Comparison of ENCODE assay signal across 1 cellular context in genomic region chr9:96388144-96388543, GRCh38.
TF ChIP-seq lines count a peak whose summit lies in the region.

No MANE protein-coding gene starts in this region.

TF ChIP-seq in HepG2, 621 proteins besides CTCF, POLR2A, EP300 and RAD21:
- TF ChIP-seq ZNF598 (CRISPR knock-in tag; IDR thresholded peaks at IDR 0.05; ENCODE audit: borderline replicate concordance) (no peak), RBM22 (optimal IDR thresholded peaks at IDR 0.05; ENCODE audit: low read length) (peak; percentile 32), KDM5A (IDR thresholded peaks at IDR 0.05; ENCODE audit: borderline replicate concordance, low read length) (no peak), ZNF512 (CRISPR knock-in tag; IDR thresholded peaks at IDR 0.05) (no peak), CEBPB (IDR thresholded peaks at IDR 0.05; ENCODE audit: borderline replicate concordance, low read depth, low read length) (peak; percentile 63)
- TF ChIP-seq, protein P1, sequence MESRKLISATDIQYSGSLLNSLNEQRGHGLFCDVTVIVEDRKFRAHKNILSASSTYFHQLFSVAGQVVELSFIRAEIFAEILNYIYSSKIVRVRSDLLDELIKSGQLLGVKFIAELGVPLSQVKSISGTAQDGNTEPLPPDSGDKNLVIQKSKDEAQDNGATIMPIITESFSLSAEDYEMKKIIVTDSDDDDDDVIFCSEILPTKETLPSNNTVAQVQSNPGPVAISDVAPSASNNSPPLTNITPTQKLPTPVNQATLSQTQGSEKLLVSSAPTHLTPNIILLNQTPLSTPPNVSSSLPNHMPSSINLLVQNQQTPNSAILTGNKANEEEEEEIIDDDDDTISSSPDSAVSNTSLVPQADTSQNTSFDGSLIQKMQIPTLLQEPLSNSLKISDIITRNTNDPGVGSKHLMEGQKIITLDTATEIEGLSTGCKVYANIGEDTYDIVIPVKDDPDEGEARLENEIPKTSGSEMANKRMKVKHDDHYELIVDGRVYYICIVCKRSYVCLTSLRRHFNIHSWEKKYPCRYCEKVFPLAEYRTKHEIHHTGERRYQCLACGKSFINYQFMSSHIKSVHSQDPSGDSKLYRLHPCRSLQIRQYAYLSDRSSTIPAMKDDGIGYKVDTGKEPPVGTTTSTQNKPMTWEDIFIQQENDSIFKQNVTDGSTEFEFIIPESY (CRISPR knock-in tag; IDR thresholded peaks at IDR 0.05): peak; percentile 86
- TF ChIP-seq, protein P2, sequence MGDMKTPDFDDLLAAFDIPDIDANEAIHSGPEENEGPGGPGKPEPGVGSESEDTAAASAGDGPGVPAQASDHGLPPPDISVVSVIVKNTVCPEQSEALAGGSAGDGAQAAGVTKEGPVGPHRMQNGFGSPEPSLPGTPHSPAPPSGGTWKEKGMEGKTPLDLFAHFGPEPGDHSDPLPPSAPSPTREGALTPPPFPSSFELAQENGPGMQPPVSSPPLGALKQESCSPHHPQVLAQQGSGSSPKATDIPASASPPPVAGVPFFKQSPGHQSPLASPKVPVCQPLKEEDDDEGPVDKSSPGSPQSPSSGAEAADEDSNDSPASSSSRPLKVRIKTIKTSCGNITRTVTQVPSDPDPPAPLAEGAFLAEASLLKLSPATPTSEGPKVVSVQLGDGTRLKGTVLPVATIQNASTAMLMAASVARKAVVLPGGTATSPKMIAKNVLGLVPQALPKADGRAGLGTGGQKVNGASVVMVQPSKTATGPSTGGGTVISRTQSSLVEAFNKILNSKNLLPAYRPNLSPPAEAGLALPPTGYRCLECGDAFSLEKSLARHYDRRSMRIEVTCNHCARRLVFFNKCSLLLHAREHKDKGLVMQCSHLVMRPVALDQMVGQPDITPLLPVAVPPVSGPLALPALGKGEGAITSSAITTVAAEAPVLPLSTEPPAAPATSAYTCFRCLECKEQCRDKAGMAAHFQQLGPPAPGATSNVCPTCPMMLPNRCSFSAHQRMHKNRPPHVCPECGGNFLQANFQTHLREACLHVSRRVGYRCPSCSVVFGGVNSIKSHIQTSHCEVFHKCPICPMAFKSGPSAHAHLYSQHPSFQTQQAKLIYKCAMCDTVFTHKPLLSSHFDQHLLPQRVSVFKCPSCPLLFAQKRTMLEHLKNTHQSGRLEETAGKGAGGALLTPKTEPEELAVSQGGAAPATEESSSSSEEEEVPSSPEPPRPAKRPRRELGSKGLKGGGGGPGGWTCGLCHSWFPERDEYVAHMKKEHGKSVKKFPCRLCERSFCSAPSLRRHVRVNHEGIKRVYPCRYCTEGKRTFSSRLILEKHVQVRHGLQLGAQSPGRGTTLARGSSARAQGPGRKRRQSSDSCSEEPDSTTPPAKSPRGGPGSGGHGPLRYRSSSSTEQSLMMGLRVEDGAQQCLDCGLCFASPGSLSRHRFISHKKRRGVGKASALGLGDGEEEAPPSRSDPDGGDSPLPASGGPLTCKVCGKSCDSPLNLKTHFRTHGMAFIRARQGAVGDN (CRISPR knock-in tag; IDR thresholded peaks at IDR 0.05): peak; percentile 21; the same call in 1 of the 2 replicates
